In the genomic region with DNA sequence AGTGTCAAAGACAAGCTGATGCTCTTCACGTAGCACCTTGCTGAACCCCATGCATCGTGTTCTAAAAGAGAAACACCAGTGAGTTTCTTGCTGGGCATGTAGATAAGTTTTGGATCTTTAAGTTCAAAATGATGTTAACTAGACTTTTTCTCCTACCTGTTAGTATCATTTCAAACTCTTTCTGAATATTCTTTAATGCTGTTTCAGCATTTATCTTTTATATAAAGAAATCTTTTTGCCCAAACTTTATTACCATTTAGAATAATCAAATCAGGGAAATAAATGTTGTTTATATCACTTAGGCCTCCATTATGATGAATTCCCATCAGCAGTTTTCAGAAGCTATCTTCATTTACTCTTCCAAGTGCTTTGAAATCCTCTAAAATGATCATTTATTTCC, we compare ENCODE assay signal across 30 cellular contexts.
"Had no signal": no experiment of that assay in that cellular context is flagged by ENCODE, and none has a peak within 500 bp of the region (broad histone marks: within the 10 kb centered on the region; RNA-seq: fewer than 3 reads in every experiment).

No MANE protein-coding gene starts in this region.

- H3K9me3 ChIP-seq: ascending aorta had no signal

- H3K27me3 ChIP-seq: ascending aorta, cardiac muscle cell had no signal

- DNase-seq: activated B cell treated with CpG ODN at 0.5 μM for 24 hours; activated CD4-positive, alpha-beta memory T cell treated with anti-CD3 and anti-CD28 coated beads for 36 hours; activated CD4-positive, alpha-beta T cell treated with anti-CD3 and anti-CD28 coated beads for 4 hours; activated CD4-positive, alpha-beta T cell treated with anti-CD3 and anti-CD28 coated beads, Interleukin-2, amount 10 ng/mL, durations not matched to agents 24 days and 14 days; activated CD4-positive, alpha-beta T cell treated with anti-CD3 and anti-CD28 coated beads, Interleukin-2, amount 50 U/mL, for 1 hour; activated CD4-positive, alpha-beta T cell treated with anti-CD3 and anti-CD28 coated beads, Interleukin-2, amount 50 U/mL, for 4 hours; activated CD4-positive, CD25-positive, alpha-beta regulatory T cell treated with anti-CD3 and anti-CD28 coated beads, Interleukin-2, amount 50 U/mL, for 72 hours; activated CD8-positive, alpha-beta memory T cell treated with anti-CD3 and anti-CD28 coated beads, Interleukin-2, amount 50 U/mL, for 4 hours; activated CD8-positive, alpha-beta T cell treated with anti-CD3 and anti-CD28 coated beads for 36 hours; activated effector memory CD4-positive, alpha-beta T cell treated with Interleukin-2 at 50 U/mL for 16 hours; activated gamma-delta T cell; activated naive CD4-positive, alpha-beta T cell treated with anti-CD3 and anti-CD28 coated beads, Interleukin-2, amount 10 ng/mL, durations not matched to agents 7 days and 5 days; activated naive CD4-positive, alpha-beta T cell treated with Interleukin-2 at 50 U/mL for 16 hours; activated naive CD8-positive, alpha-beta T cell treated with anti-CD3 and anti-CD28 coated beads, Interleukin-2, amount 10 ng/mL, durations not matched to agents 7 days and 5 days; activated naive CD8-positive, alpha-beta T cell treated with anti-CD3 and anti-CD28 coated beads, Interleukin-2, amount 50 U/mL, for 24 hours; activated T-cell treated with anti-CD3 and anti-CD28 coated beads for 4 hours; activated T-cell treated with anti-CD3 and anti-CD28 coated beads, Interleukin-2, amount 50 U/mL, for 1 hour; activated T-cell treated with anti-CD3 and anti-CD28 coated beads, Interleukin-2, amount 50 U/mL, for 48 hours; amygdala; anterior cingulate cortex; caudate nucleus; cerebellar nuclear complex; T-helper 1 cell; T-helper 2 cell; T-helper 9 cell had no signal

- H3K4me3 ChIP-seq: ascending aorta, cardiac muscle cell had no signal

- H3K27ac ChIP-seq: ascending aorta, cardiac muscle cell, VCaP had no signal

- H3K36me3 ChIP-seq: ascending aorta, cardiac muscle cell had no signal

- H3K4me1 ChIP-seq: ascending aorta had no signal

- ATAC-seq: activated CD8-positive, alpha-beta T cell treated with anti-CD3 and anti-CD28 coated beads for 36 hours; activated naive CD8-positive, alpha-beta T cell treated with anti-CD3 and anti-CD28 coated beads, Interleukin-2, amount 50 U/mL, for 24 hours had no signal

- FAIRE-seq: bronchial epithelial cell, TTC549 had no signal
